ENCODE assay signal across 1 cellular context in the genomic region with DNA sequence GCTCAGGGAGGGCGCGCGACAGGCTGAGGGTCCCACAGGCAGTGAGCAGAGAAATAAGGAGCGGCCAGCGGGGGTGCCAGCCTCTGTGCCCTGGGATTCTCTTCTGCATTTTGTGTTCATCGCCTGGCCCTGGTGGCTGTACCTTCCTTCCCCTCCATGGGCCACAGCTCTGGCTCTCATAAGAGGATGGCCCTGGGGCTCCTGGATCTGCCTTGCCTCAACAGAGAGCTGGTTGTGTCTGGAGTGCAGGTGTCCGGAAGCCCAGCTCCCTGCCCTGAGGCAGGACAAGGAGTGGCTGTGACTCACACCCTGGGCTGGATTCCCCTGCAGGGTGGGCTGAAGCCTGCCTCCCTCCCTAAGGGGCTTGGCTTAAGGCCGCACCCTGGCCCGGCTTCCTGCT.
TF ChIP-seq lines count a peak whose summit lies in the region.

No MANE protein-coding gene starts in this region.

TF ChIP-seq in GM23338, 12 proteins besides CTCF, POLR2A, EP300 and RAD21 (continued from another document):
- TF ChIP-seq, protein P1, sequence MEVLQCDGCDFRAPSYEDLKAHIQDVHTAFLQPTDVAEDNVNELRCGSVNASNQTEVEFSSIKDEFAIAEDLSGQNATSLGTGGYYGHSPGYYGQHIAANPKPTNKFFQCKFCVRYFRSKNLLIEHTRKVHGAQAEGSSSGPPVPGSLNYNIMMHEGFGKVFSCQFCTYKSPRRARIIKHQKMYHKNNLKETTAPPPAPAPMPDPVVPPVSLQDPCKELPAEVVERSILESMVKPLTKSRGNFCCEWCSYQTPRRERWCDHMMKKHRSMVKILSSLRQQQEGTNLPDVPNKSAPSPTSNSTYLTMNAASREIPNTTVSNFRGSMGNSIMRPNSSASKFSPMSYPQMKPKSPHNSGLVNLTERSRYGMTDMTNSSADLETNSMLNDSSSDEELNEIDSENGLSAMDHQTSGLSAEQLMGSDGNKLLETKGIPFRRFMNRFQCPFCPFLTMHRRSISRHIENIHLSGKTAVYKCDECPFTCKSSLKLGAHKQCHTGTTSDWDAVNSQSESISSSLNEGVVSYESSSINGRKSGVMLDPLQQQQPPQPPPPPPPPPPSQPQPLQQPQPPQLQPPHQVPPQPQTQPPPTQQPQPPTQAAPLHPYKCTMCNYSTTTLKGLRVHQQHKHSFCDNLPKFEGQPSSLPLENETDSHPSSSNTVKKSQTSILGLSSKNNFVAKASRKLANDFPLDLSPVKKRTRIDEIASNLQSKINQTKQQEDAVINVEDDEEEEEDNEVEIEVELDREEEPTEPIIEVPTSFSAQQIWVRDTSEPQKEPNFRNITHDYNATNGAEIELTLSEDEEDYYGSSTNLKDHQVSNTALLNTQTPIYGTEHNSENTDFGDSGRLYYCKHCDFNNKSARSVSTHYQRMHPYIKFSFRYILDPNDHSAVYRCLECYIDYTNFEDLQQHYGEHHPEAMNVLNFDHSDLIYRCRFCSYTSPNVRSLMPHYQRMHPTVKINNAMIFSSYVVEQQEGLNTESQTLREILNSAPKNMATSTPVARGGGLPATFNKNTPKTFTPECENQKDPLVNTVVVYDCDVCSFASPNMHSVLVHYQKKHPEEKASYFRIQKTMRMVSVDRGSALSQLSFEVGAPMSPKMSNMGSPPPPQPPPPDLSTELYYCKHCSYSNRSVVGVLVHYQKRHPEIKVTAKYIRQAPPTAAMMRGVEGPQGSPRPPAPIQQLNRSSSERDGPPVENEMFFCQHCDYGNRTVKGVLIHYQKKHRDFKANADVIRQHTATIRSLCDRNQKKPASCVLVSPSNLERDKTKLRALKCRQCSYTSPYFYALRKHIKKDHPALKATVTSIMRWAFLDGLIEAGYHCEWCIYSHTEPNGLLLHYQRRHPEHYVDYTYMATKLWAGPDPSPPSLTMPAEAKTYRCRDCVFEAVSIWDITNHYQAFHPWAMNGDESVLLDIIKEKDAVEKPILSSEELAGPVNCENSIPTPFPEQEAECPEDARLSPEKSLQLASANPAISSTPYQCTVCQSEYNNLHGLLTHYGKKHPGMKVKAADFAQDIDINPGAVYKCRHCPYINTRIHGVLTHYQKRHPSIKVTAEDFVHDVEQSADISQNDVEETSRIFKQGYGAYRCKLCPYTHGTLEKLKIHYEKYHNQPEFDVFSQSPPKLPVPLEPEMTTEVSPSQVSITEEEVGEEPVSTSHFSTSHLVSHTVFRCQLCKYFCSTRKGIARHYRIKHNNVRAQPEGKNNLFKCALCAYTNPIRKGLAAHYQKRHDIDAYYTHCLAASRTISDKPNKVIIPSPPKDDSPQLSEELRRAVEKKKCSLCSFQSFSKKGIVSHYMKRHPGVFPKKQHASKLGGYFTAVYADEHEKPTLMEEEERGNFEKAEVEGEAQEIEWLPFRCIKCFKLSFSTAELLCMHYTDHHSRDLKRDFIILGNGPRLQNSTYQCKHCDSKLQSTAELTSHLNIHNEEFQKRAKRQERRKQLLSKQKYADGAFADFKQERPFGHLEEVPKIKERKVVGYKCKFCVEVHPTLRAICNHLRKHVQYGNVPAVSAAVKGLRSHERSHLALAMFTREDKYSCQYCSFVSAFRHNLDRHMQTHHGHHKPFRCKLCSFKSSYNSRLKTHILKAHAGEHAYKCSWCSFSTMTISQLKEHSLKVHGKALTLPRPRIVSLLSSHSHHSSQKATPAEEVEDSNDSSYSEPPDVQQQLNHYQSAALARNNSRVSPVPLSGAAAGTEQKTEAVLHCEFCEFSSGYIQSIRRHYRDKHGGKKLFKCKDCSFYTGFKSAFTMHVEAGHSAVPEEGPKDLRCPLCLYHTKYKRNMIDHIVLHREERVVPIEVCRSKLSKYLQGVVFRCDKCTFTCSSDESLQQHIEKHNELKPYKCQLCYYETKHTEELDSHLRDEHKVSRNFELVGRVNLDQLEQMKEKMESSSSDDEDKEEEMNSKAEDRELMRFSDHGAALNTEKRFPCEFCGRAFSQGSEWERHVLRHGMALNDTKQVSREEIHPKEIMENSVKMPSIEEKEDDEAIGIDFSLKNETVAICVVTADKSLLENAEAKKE (CRISPR knock-in tag; IDR thresholded peaks at IDR 0.05) = no peak
- TF ChIP-seq EZH2 (IDR thresholded peaks at IDR 0.05; ENCODE audit: low read depth, unreplicated experiment) (no peak), ZNF331 (CRISPR knock-in tag; IDR thresholded peaks at IDR 0.05; ENCODE audit: low read depth) (no peak), JUNB (IDR thresholded peaks at IDR 0.05; ENCODE audit: unreplicated experiment) (no peak)
- TF ChIP-seq, protein P2, sequence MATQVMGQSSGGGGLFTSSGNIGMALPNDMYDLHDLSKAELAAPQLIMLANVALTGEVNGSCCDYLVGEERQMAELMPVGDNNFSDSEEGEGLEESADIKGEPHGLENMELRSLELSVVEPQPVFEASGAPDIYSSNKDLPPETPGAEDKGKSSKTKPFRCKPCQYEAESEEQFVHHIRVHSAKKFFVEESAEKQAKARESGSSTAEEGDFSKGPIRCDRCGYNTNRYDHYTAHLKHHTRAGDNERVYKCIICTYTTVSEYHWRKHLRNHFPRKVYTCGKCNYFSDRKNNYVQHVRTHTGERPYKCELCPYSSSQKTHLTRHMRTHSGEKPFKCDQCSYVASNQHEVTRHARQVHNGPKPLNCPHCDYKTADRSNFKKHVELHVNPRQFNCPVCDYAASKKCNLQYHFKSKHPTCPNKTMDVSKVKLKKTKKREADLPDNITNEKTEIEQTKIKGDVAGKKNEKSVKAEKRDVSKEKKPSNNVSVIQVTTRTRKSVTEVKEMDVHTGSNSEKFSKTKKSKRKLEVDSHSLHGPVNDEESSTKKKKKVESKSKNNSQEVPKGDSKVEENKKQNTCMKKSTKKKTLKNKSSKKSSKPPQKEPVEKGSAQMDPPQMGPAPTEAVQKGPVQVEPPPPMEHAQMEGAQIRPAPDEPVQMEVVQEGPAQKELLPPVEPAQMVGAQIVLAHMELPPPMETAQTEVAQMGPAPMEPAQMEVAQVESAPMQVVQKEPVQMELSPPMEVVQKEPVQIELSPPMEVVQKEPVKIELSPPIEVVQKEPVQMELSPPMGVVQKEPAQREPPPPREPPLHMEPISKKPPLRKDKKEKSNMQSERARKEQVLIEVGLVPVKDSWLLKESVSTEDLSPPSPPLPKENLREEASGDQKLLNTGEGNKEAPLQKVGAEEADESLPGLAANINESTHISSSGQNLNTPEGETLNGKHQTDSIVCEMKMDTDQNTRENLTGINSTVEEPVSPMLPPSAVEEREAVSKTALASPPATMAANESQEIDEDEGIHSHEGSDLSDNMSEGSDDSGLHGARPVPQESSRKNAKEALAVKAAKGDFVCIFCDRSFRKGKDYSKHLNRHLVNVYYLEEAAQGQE (IDR thresholded peaks at IDR 0.05; ENCODE audit: unreplicated experiment) = no peak
